In the genomic region with DNA sequence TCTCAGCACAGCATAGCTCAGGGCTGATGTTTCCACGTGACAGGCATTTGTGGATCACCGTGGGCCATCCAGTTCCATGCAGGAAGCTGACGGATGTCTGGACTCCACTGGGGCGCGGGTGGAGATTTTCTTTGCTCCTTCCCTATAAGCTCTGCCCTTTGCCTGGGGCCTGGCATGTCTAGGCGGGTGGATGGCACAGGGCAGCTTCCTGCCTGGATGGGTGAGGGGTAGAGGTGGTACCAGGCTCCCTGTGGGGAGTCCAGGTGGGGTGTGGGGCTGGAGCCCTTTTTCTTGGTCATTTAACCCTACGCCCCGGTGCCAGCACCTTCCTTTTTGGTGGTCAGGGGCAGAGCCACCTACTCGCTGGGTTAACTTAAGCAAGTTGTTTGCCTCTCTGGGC, we compare ENCODE assay signal across 1 cellular context.
TF ChIP-seq lines count a peak whose summit lies in the region.

No MANE protein-coding gene starts in this region.

TF ChIP-seq in SK-N-SH, 30 proteins besides CTCF, POLR2A, EP300 and RAD21 (continued from another document):
- TF ChIP-seq, protein P1, sequence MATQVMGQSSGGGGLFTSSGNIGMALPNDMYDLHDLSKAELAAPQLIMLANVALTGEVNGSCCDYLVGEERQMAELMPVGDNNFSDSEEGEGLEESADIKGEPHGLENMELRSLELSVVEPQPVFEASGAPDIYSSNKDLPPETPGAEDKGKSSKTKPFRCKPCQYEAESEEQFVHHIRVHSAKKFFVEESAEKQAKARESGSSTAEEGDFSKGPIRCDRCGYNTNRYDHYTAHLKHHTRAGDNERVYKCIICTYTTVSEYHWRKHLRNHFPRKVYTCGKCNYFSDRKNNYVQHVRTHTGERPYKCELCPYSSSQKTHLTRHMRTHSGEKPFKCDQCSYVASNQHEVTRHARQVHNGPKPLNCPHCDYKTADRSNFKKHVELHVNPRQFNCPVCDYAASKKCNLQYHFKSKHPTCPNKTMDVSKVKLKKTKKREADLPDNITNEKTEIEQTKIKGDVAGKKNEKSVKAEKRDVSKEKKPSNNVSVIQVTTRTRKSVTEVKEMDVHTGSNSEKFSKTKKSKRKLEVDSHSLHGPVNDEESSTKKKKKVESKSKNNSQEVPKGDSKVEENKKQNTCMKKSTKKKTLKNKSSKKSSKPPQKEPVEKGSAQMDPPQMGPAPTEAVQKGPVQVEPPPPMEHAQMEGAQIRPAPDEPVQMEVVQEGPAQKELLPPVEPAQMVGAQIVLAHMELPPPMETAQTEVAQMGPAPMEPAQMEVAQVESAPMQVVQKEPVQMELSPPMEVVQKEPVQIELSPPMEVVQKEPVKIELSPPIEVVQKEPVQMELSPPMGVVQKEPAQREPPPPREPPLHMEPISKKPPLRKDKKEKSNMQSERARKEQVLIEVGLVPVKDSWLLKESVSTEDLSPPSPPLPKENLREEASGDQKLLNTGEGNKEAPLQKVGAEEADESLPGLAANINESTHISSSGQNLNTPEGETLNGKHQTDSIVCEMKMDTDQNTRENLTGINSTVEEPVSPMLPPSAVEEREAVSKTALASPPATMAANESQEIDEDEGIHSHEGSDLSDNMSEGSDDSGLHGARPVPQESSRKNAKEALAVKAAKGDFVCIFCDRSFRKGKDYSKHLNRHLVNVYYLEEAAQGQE (IDR thresholded peaks at IDR 0.05; ENCODE audit: low read depth, low read length): no peak
- TF ChIP-seq, protein P2, sequence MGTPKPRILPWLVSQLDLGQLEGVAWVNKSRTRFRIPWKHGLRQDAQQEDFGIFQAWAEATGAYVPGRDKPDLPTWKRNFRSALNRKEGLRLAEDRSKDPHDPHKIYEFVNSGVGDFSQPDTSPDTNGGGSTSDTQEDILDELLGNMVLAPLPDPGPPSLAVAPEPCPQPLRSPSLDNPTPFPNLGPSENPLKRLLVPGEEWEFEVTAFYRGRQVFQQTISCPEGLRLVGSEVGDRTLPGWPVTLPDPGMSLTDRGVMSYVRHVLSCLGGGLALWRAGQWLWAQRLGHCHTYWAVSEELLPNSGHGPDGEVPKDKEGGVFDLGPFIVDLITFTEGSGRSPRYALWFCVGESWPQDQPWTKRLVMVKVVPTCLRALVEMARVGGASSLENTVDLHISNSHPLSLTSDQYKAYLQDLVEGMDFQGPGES (IDR thresholded peaks at IDR 0.05; ENCODE audit: low read depth, low read length): no peak
